In genomic region chr5:76522103-76522942, GRCh38 we compare ENCODE assay signal across 17 cellular contexts.
DNase-seq lines count a peak whose midpoint lies in the region; ATAC-seq, FAIRE-seq and TF ChIP-seq lines count a peak whose summit lies in the region.
"Had no signal": no experiment of that assay in that cellular context is flagged by ENCODE, and none has a peak within 500 bp of the region (broad histone marks: within the 10 kb centered on the region; RNA-seq: fewer than 3 reads in every experiment).

No MANE protein-coding gene starts in this region.

- H3K9me3 ChIP-seq in Caco-2, result peaks cover 11% of the 10 kb centered on the region
- H3K9me3 ChIP-seq in body of pancreas, result no peaks in the 10 kb centered on the region
- no peaks in the 10 kb centered on the region for H3K9me3 ChIP-seq in pancreas
- no peaks in the 10 kb centered on the region for H3K9me3 ChIP-seq in tibial artery

- CTCF ChIA-PET in Caco-2 (lab: Charles Lee), result interaction anchor here (0.7 to 1.2 kb wide), 2 partner anchors 22 to 39 kb away, joined by 3 read pairs; no protein-coding TSS in a partner anchor

- H3K4me3 Mint-ChIP-seq in Caco-2 (ENCODE audit: unreplicated experiment), result peak overlapping the region; percentile 41

- H3K27me3 ChIP-seq in Caco-2 (replicated peaks; ENCODE audit: control insufficient read depth, insufficient read depth, low read length), result no peaks in the 10 kb centered on the region
- no peaks in the 10 kb centered on the region for H3K27me3 ChIP-seq in body of pancreas
- no peaks in the 10 kb centered on the region for H3K27me3 ChIP-seq in pancreas
- no peaks in the 10 kb centered on the region for H3K27me3 ChIP-seq in tibial artery

- H3K4me1 ChIP-seq in Caco-2, result peaks cover 75% of the 10 kb centered on the region
- H3K4me1 ChIP-seq in body of pancreas, result peaks cover 27% of the 10 kb centered on the region
- peaks cover 2 to 16% (median 4%) of the 10 kb centered on the region in 3 donors for H3K4me1 ChIP-seq in pancreas
- no peaks in the 10 kb centered on the region for H3K4me1 ChIP-seq in tibial artery

- peaks cover 29% of the 10 kb centered on the region for H3K36me3 Mint-ChIP-seq in Caco-2 (ENCODE audit: insufficient read depth, unreplicated experiment)

- H3K27me3 Mint-ChIP-seq in Caco-2 (ENCODE audit: insufficient read depth, unreplicated experiment), result no peaks in the 10 kb centered on the region

- ATAC-seq in HG02678 (IDR thresholded peaks at IDR 0.05; ENCODE audit: unreplicated experiment) (peak; percentile 37), body of pancreas (peak; percentile 75), pancreas (peak; percentile 85 to 98 (median 96))

- TSS peak; percentile 33 for BruUV-seq in Caco-2 (replicated peaks; lab: Mats Ljungman, UMichigan)

- no peak for TF ChIP-seq CTCF in Caco-2 (IDR thresholded peaks at IDR 0.05; ENCODE audit: insufficient read depth in 1 of 2, low read depth in 1 of 2, low read length in 1 of 2, severe bottlenecking in 1 of 2, unreplicated experiment in 1 of 2)
- TF ChIP-seq CTCF in body of pancreas (IDR thresholded peaks at IDR 0.05), result no peak
- TF ChIP-seq CTCF in pancreas (IDR thresholded peaks at IDR 0.05), result no peak
- TF ChIP-seq CTCF in tibial artery (IDR thresholded peaks at IDR 0.05), result no peak

- peaks cover 23% of the 10 kb centered on the region for H3K4me1 Mint-ChIP-seq in Caco-2 (ENCODE audit: low read depth, unreplicated experiment)

- peak overlapping the region in 1 of 4 donors; percentile 34 for H3K27ac ChIP-seq in body of pancreas
- peak overlapping the region in 2 of 4 donors; percentile 13 to 25 for H3K27ac ChIP-seq in pancreas
- no peak overlapping the region for H3K27ac ChIP-seq in tibial artery

- peak; percentile 59 for FAIRE-seq in pancreas (lab: Jason Lieb, UNC)
- FAIRE-seq: endothelial cell of umbilical vein had no signal

- no peak overlapping the region for H3K4me3 ChIP-seq in Caco-2 (ENCODE audit: low read depth, low read length)
- H3K4me3 ChIP-seq in body of pancreas, result no peak overlapping the region
- no peak overlapping the region for H3K4me3 ChIP-seq in pancreas
- H3K4me3 ChIP-seq in tibial artery, result no peak overlapping the region

- no peaks in the 10 kb centered on the region for H3K9me3 Mint-ChIP-seq in Caco-2 (ENCODE audit: unreplicated experiment)

- 77 to 79% methylated on average over 11 of the region's 11 CpGs for WGBS in body of pancreas, 2 donors
- 75 to 77% methylated on average over 11 of the region's 11 CpGs for WGBS in pancreas, 2 donors

- POLR2A ChIA-PET in Caco-2 (lab: Charles Lee), result no interaction called here

- DNase-seq in Caco-2 (peak in 1 of 2 experiments; percentile 43), body of pancreas (no peak), pancreas (no peak), HCEC 1CT (no peak), midbrain (lab: John Stamatoyannopoulos, UW) (no peak), tibial artery (no peak)
- DNase-seq: activated CD4-positive, alpha-beta T cell treated with anti-CD3 and anti-CD28 coated beads for 4 hours; activated gamma-delta T cell treated with Interleukin-2 at 50 U/mL for 16 hours; GDM1; Kasumi-1; NCI-H187 treated with DMSO at 0.1 percent for 48 hours; NCI-H69; stimulated activated CD4-positive, alpha-beta T cell treated with anti-CD3 and anti-CD28 coated beads, Interleukin-1b, Interleukin-23, amount 100 ng/mL, for 48 hours; stimulated activated CD8-positive, alpha-beta memory T cell treated with anti-CD3 and anti-CD28 coated beads, Interleukin-4, amount 100 ng/mL, for 48 hours; T-helper 1 cell had no signal

- H3K36me3 ChIP-seq in Caco-2 (ENCODE audit: control insufficient read depth, insufficient read depth, low read length), result no peaks in the 10 kb centered on the region
- H3K36me3 ChIP-seq in body of pancreas (replicated peaks in 1 of 2; ENCODE audit: insufficient read depth in 1 of 2, low read depth in 2 of 2), result no peaks in the 10 kb centered on the region
- H3K36me3 ChIP-seq in pancreas, result no peaks in the 10 kb centered on the region
- no peaks in the 10 kb centered on the region for H3K36me3 ChIP-seq in tibial artery

- no peak for TF ChIP-seq POLR2A in body of pancreas (IDR thresholded peaks at IDR 0.05)

- intact Hi-C loops in Caco-2 (cut with micrococcal nuclease; ENCODE audit: unreplicated experiment) (loop anchor here (5.0 kb wide), 1 partner anchor 120 kb away; the partner anchor contains the start of gene IQGAP2), body of pancreas (cut with DNase I) (no loop called here), pancreas (cut with DNase I) (no loop called here), tibial artery (cut with DNase I; ENCODE audit: low total_unique reads) (no loop called here)

- H3K27ac Mint-ChIP-seq in Caco-2 (ENCODE audit: unreplicated experiment), result peak overlapping the region; percentile 85

Comparison
In these comparisons a context has a peak if more than half of its experiments do, and no peak if none do; other contexts are left out.
1. ATAC-seq: peak in every context shown above with its lines; median percentile 96 in pancreas; 75 in body of pancreas; 37 in HG02678.